ENCODE assay signal across 8 cellular contexts in the genomic region with DNA sequence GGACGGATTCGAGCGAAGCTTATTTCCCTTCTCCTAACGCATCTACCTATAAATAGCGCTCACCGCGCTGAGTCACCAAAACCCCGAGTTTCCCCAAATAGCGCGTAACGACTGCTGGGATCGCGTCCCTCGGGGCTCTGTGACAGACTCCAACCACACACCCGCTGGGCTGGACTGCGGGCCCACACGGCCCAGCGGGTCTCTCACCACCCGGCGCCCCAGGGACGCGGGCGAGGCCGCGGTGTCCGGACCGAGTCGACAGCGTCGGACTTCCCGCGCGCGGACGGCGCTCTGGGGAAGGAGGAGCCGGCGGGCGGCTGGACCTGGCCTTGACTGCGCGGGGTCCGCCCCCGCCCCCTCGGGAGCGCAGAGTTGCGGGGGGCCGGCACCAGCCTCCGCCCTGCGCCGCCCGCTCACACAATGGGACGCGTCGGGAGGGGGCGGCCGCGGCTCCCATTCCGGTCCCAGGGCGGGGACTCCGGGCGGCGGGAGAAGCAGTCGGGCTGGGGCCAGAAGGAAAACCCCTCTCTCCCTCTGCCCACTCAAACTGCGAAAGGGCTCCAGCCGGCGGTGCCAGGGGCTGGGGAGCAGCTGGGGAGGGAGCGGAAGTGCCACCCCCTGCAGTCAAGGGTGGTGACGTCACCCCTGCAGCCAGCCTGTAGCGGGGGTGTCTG.
DNase-seq lines count a peak whose midpoint lies in the region; ATAC-seq and TF ChIP-seq lines count a peak whose summit lies in the region.

No MANE protein-coding gene starts in this region.

- H3K18ac ChIP-seq in H9 (ENCODE audit: insufficient read length, low read depth, low read length) = no peak overlapping the region

- DNase-seq in GM03348 (ENCODE audit: low spot score) = peak; percentile 99
- peak; percentile 88 for DNase-seq in H9
- DNase-seq in MG63 = peak; percentile 75
- DNase-seq in SK-N-DZ (ENCODE audit: low spot score) = peak; percentile 95
- peak in 27 of 42 donors; percentile 41 to 96 (median 71) for DNase-seq in head of caudate nucleus
- no peak for DNase-seq in osteocyte (ENCODE audit: extremely low spot score, unreplicated experiment)
- DNase-seq in upper lobe of right lung = peak; percentile 99

- no peaks in the 10 kb centered on the region for H3K79me1 ChIP-seq in H9 (ENCODE audit: insufficient read depth, low read depth, low read length, poor library complexity, severe bottlenecking)

- H3K9ac ChIP-seq in H9 (ENCODE audit: extremely low read depth, insufficient read length, low read length) = no peak overlapping the region

- H3K27ac ChIP-seq in H9 (ENCODE audit: insufficient read length, low read depth, low read length) (no peak overlapping the region), upper lobe of right lung (peak overlapping the region; percentile 96)

- H3K14ac ChIP-seq in H9 (ENCODE audit: insufficient read depth, low read length) = peak overlapping the region; percentile 80

- H3K27me3 Mint-ChIP-seq in H9 (ENCODE audit: low read depth) = peaks cover 81% of the 10 kb centered on the region
- H3K27me3 Mint-ChIP-seq in activated naive CD8-positive, alpha-beta T cell = peaks cover 9% of the 10 kb centered on the region
- peaks cover 5% of the 10 kb centered on the region for H3K27me3 Mint-ChIP-seq in osteocyte (ENCODE audit: unreplicated experiment)

- no peak overlapping the region for H3K56ac ChIP-seq in H9 (ENCODE audit: insufficient read length, low read depth, low read length)

- H2AFZ ChIP-seq in H9 (ENCODE audit: low read length) = no peak overlapping the region

- intact Hi-C loops in head of caudate nucleus (cut with DNase I) (loop anchor here (1.0 to 5.0 kb wide), 3 partner anchors 42 to 332 kb away; partner anchors contain the start of genes KPNA3 and TRIM13), upper lobe of right lung (cut with DNase I) (no loop called here)

- no CpG with 5 or more reads among the region's 69 CpGs for WGBS in H9 (ENCODE audit: extremely low coverage, insufficient read length, low lambda C conversion rate)

- H3K79me2 ChIP-seq in H9 (ENCODE audit: insufficient read depth, low read length) = no peaks in the 10 kb centered on the region

- no peak overlapping the region for H3T11ph ChIP-seq in H9 (ENCODE audit: low read length)

- peak overlapping the region; percentile 69 to 86 for H3K4me3 Mint-ChIP-seq in H9
- peak overlapping the region; percentile 90 for H3K4me3 Mint-ChIP-seq in activated naive CD8-positive, alpha-beta T cell
- peak overlapping the region; percentile 81 for H3K4me3 Mint-ChIP-seq in osteocyte (ENCODE audit: unreplicated experiment)

- H3K27me3 ChIP-seq in H9 (ENCODE audit: insufficient read depth, low read length) (peaks cover 55% of the 10 kb centered on the region), MG63 (no peaks in the 10 kb centered on the region), upper lobe of right lung (peaks cover 9% of the 10 kb centered on the region)

- H3K9me3 Mint-ChIP-seq in H9 = peaks cover 0 to 1% of the 10 kb centered on the region in 2 experiments; a peak in 3 of 5 replicates
- H3K9me3 Mint-ChIP-seq in activated naive CD8-positive, alpha-beta T cell (ENCODE audit: low read depth) = no peaks in the 10 kb centered on the region
- H3K9me3 Mint-ChIP-seq in osteocyte (ENCODE audit: unreplicated experiment) = no peaks in the 10 kb centered on the region

- no peak overlapping the region for H3K23ac ChIP-seq in H9 (ENCODE audit: insufficient read length, low read depth, low read length)

- H3K4me3 ChIP-seq in MG63 (peak overlapping the region; percentile 93), upper lobe of right lung (peak overlapping the region; percentile 71)

- H3K36me3 Mint-ChIP-seq in H9 (ENCODE audit: insufficient read depth in 1 of 3, low read depth in 3 of 3) = no peaks in the 10 kb centered on the region; a peak in 1 of 7 replicates
- H3K36me3 Mint-ChIP-seq in activated naive CD8-positive, alpha-beta T cell = peaks cover 2% of the 10 kb centered on the region
- H3K36me3 Mint-ChIP-seq in osteocyte (ENCODE audit: unreplicated experiment) = peaks cover 8% of the 10 kb centered on the region

- no peak overlapping the region for H4K91ac ChIP-seq in H9 (ENCODE audit: insufficient read length, low read depth, low read length)

- H3K4me2 ChIP-seq in H9 (ENCODE audit: insufficient read depth, insufficient read length, low read length) = peak overlapping the region; percentile 74

- H2BK12ac ChIP-seq in H9 (ENCODE audit: insufficient read length, low read depth, low read length) = no peak overlapping the region

- H3K23me2 ChIP-seq in H9 (ENCODE audit: insufficient read length, low read depth, low read length, poor library complexity, severe bottlenecking) = peaks cover 37% of the 10 kb centered on the region

- no peak overlapping the region for H2BK15ac ChIP-seq in H9 (ENCODE audit: low read depth, low read length)

- H2AK5ac ChIP-seq in H9 (ENCODE audit: insufficient read length, low read length) = no peak overlapping the region

- no peak overlapping the region for H4K8ac ChIP-seq in H9 (replicated peaks; ENCODE audit: insufficient read length, low read depth, low read length)

- no peak overlapping the region for H3K4ac ChIP-seq in H9 (ENCODE audit: low read depth, low read length)

- H3K9me3 ChIP-seq in H9 (ENCODE audit: control insufficient read depth, low read depth, low read length) (no peaks in the 10 kb centered on the region), MG63 (no peaks in the 10 kb centered on the region), upper lobe of right lung (no peaks in the 10 kb centered on the region)

- peaks cover 33 to 49% of the 10 kb centered on the region in 2 experiments for H3K4me1 Mint-ChIP-seq in H9
- H3K4me1 Mint-ChIP-seq in activated naive CD8-positive, alpha-beta T cell (ENCODE audit: low read depth) = peaks cover 41% of the 10 kb centered on the region
- H3K4me1 Mint-ChIP-seq in osteocyte (ENCODE audit: unreplicated experiment) = peaks cover 48% of the 10 kb centered on the region

- no peak overlapping the region for H4K5ac ChIP-seq in H9 (ENCODE audit: insufficient read length, low read depth, low read length)

- H3K36me3 ChIP-seq in MG63 (peaks cover 6% of the 10 kb centered on the region), upper lobe of right lung (no peaks in the 10 kb centered on the region)

- no peak overlapping the region for H3K27ac Mint-ChIP-seq in H9
- H3K27ac Mint-ChIP-seq in activated naive CD8-positive, alpha-beta T cell = peak overlapping the region; percentile 91
- H3K27ac Mint-ChIP-seq in osteocyte (ENCODE audit: unreplicated experiment) = peak overlapping the region; percentile 90

- H3K4me1 ChIP-seq in H9 (ENCODE audit: insufficient read depth, low read length) (peaks cover 3% of the 10 kb centered on the region; the same call in 1 of the 2 replicates), upper lobe of right lung (peaks cover 23% of the 10 kb centered on the region)

- TF ChIP-seq CTCF in H9 (conservative IDR thresholded peaks at IDR 0.05) (no peak), osteocyte (IDR thresholded peaks at IDR 0.05) (peak; percentile 25), upper lobe of right lung (IDR thresholded peaks at IDR 0.05) (peak; percentile 15)

- H4K20me1 ChIP-seq in H9 (ENCODE audit: control insufficient read depth, insufficient read depth, insufficient read length) = no peaks in the 10 kb centered on the region

- H2BK20ac ChIP-seq in H9 (ENCODE audit: low read depth, low read length, poor library complexity, severe bottlenecking) = no peak overlapping the region

- no peak overlapping the region for H2BK120ac ChIP-seq in H9 (ENCODE audit: low read depth, low read length, poor library complexity, severe bottlenecking)

- ATAC-seq in upper lobe of right lung = peak; percentile 85

- no peak overlapping the region for H2BK5ac ChIP-seq in H9 (ENCODE audit: insufficient read length, low read length)

Comparison
In these comparisons a context has a peak if more than half of its experiments do, and no peak if none do; other contexts are left out.
1. H3K27ac Mint-ChIP-seq: peak in activated naive CD8-positive, alpha-beta T cell (single experiment) and osteocyte (single experiment); none in H9 (0 of 3).
2. Peak in every context shown above with its lines, with median percentiles within 50 percentile points of each other: H3K4me3 Mint-ChIP-seq.